Comparison of ENCODE assay signal across 17 cellular contexts in genomic region chr6:148548065-148548748, GRCh38.
DNase-seq lines count a peak whose midpoint lies in the region; ATAC-seq and TF ChIP-seq lines count a peak whose summit lies in the region.
"Had no signal": no experiment of that assay in that cellular context is flagged by ENCODE, and none has a peak within 500 bp of the region (broad histone marks: within the 10 kb centered on the region; RNA-seq: fewer than 3 reads in every experiment).

No MANE protein-coding gene starts in this region.

- no peaks in the 10 kb centered on the region for H3K27me3 ChIP-seq in BJ (ENCODE audit: control insufficient read depth, insufficient read depth, low read length)
- H3K27me3 ChIP-seq in Caco-2 (replicated peaks; ENCODE audit: control insufficient read depth, insufficient read depth, low read length), result no peaks in the 10 kb centered on the region
- H3K27me3 ChIP-seq in smooth muscle cell (ENCODE audit: low read depth), result no peaks in the 10 kb centered on the region

- H3K36me3 ChIP-seq in BJ (ENCODE audit: control insufficient read depth, insufficient read depth, low read length), result peaks cover 24% of the 10 kb centered on the region
- no peaks in the 10 kb centered on the region; the same call in 1 of the 2 replicates for H3K36me3 ChIP-seq in Caco-2 (ENCODE audit: control insufficient read depth, insufficient read depth, low read length)
- H3K36me3 ChIP-seq in smooth muscle cell (ENCODE audit: low read depth), result peaks cover 13% of the 10 kb centered on the region

- peaks cover 4% of the 10 kb centered on the region for H3K9me3 Mint-ChIP-seq in nephron progenitor cell
- peaks cover 2% of the 10 kb centered on the region for H3K9me3 Mint-ChIP-seq in Caco-2 (ENCODE audit: unreplicated experiment)
- H3K9me3 Mint-ChIP-seq: activated CD4-positive, alpha-beta T cell treated with anti-CD3 and anti-CD28 coated beads, Interleukin-2, amount 10 ng/mL, durations not matched to agents 7 days and 5 days; stimulated activated naive CD8-positive, alpha-beta T cell treated with anti-CD3 and anti-CD28 coated beads, Interleukin-15, Interleukin-2, amounts not matched to agents 100 ng/mL and 50 ng/mL, for 24 hours had no signal

- DNase-seq in BJ (ENCODE audit: low read depth), result peak; percentile 53
- peak; percentile 76 for DNase-seq in fibroblast of the aortic adventitia (ENCODE audit: low read depth)
- DNase-seq in nephron progenitor cell, result no peak
- no peak for DNase-seq in Caco-2
- no peak for DNase-seq in smooth muscle cell (lab: John Stamatoyannopoulos, UW; ENCODE audit: unreplicated experiment)
- no peak for DNase-seq in cerebellar nuclear complex (lab: John Stamatoyannopoulos, UW)
- DNase-seq in erythroblast (lab: John Stamatoyannopoulos, UW), result no peak
- DNase-seq: activated CD4-positive, alpha-beta T cell treated with anti-CD3 and anti-CD28 coated beads, Interleukin-2, amount 10 ng/mL, durations not matched to agents 7 days and 5 days; activated T-cell treated with anti-CD3 and anti-CD28 coated beads, Interleukin-2, amount 50 U/mL, for 1 hour; AML-193; DMS53; NCI-H2081 treated with DMSO at 0.1 percent for 48 hours; NCI-H774; occipital lobe; T-helper 9 cell had no signal

- H3K9me3 ChIP-seq in Caco-2, result no peaks in the 10 kb centered on the region
- H3K9me3 ChIP-seq in smooth muscle cell (replicated peaks; ENCODE audit: low read depth), result no peaks in the 10 kb centered on the region

- H3K4me3 ChIP-seq in BJ (ENCODE audit: low read depth, low read length) (no peak overlapping the region), fibroblast of the aortic adventitia (ENCODE audit: low read depth, low read length) (no peak overlapping the region), Caco-2 (ENCODE audit: low read depth, low read length) (no peak overlapping the region), smooth muscle cell (no peak overlapping the region)

- H3F3A ChIP-seq in smooth muscle cell (ENCODE audit: low read depth), result no peaks in the 10 kb centered on the region

- 91% methylated on average over 22 of the region's 22 CpGs for WGBS in smooth muscle cell (ENCODE audit: low lambda C conversion rate)

- H3K27ac ChIP-seq in smooth muscle cell (ENCODE audit: low read depth), result no peak overlapping the region

- H3K4me3 Mint-ChIP-seq in nephron progenitor cell (no peak overlapping the region), Caco-2 (ENCODE audit: unreplicated experiment) (no peak overlapping the region)
- H3K4me3 Mint-ChIP-seq: activated CD4-positive, alpha-beta T cell treated with anti-CD3 and anti-CD28 coated beads, Interleukin-2, amount 10 ng/mL, durations not matched to agents 7 days and 5 days; stimulated activated naive CD8-positive, alpha-beta T cell treated with anti-CD3 and anti-CD28 coated beads, Interleukin-15, Interleukin-2, amounts not matched to agents 100 ng/mL and 50 ng/mL, for 24 hours had no signal

- H2AFZ ChIP-seq in smooth muscle cell (ENCODE audit: low read depth), result no peak overlapping the region

- H3K79me2 ChIP-seq in smooth muscle cell (ENCODE audit: low read depth), result no peaks in the 10 kb centered on the region

- no peak for TF ChIP-seq POLR2A in erythroblast (IDR thresholded peaks at IDR 0.05; ENCODE audit: low read length)

- peak overlapping the region; percentile 71 for H3K27ac Mint-ChIP-seq in nephron progenitor cell
- H3K27ac Mint-ChIP-seq in Caco-2 (ENCODE audit: unreplicated experiment), result no peak overlapping the region
- H3K27ac Mint-ChIP-seq: activated CD4-positive, alpha-beta T cell treated with anti-CD3 and anti-CD28 coated beads, Interleukin-2, amount 10 ng/mL, durations not matched to agents 7 days and 5 days; stimulated activated naive CD8-positive, alpha-beta T cell treated with anti-CD3 and anti-CD28 coated beads, Interleukin-15, Interleukin-2, amounts not matched to agents 100 ng/mL and 50 ng/mL, for 24 hours had no signal

- no peak overlapping the region for H3K4me2 ChIP-seq in smooth muscle cell

- no peaks in the 10 kb centered on the region for H4K20me1 ChIP-seq in smooth muscle cell (ENCODE audit: low read depth)

- H3K4me1 ChIP-seq in Caco-2, result no peaks in the 10 kb centered on the region
- H3K4me1 ChIP-seq in smooth muscle cell (ENCODE audit: low read depth), result no peaks in the 10 kb centered on the region

- H3K36me3 Mint-ChIP-seq in nephron progenitor cell (ENCODE audit: low read depth) (peaks cover 80% of the 10 kb centered on the region), Caco-2 (ENCODE audit: insufficient read depth, unreplicated experiment) (peaks cover 30% of the 10 kb centered on the region)

- H3K27me3 Mint-ChIP-seq in nephron progenitor cell (ENCODE audit: low read depth, poor library complexity) (no peaks in the 10 kb centered on the region), Caco-2 (ENCODE audit: insufficient read depth, unreplicated experiment) (no peaks in the 10 kb centered on the region)

- peak; percentile 71 for ATAC-seq in SK-N-SH treated with all-trans-retinoic acid at 6 μM for 48 hours

- no peak overlapping the region for H3K9ac ChIP-seq in smooth muscle cell (ENCODE audit: low read depth)

- intact Hi-C loops in Caco-2 (cut with micrococcal nuclease; ENCODE audit: unreplicated experiment), result no loop called here

- TF ChIP-seq CTCF in BJ (IDR thresholded peaks at IDR 0.05; ENCODE audit: insufficient read depth, low read depth, low read length) (no peak), fibroblast of the aortic adventitia (IDR thresholded peaks at IDR 0.05; ENCODE audit: insufficient read depth, low read length) (no peak), nephron progenitor cell (IDR thresholded peaks at IDR 0.05) (no peak), Caco-2 (IDR thresholded peaks at IDR 0.05; ENCODE audit: insufficient read depth in 1 of 2, low read depth in 1 of 2, low read length in 1 of 2, severe bottlenecking in 1 of 2, unreplicated experiment in 1 of 2) (no peak), smooth muscle cell (IDR thresholded peaks at IDR 0.05; ENCODE audit: borderline replicate concordance, insufficient read depth, poor library complexity, severe bottlenecking) (no peak)

- CTCF ChIA-PET in BJ (lab: Yijun Ruan, JAX), result interaction anchor here (1.1 to 1.2 kb wide), 2 partner anchors 8 to 9 kb away, joined by 3 read pairs; no protein-coding TSS in a partner anchor
- CTCF ChIA-PET in Caco-2 (lab: Charles Lee), result no interaction called here

- POLR2A ChIA-PET in BJ (lab: Charles Lee) (interaction anchor here (0.5 kb wide), 1 partner anchor 361 kb away, joined by 3 read pairs; no protein-coding TSS in a partner anchor), Caco-2 (lab: Charles Lee) (no interaction called here)

- BruUV-seq in Caco-2 (replicated peaks; lab: Mats Ljungman, UMichigan), result no TSS peak

- H3K4me1 Mint-ChIP-seq in nephron progenitor cell, result no peaks in the 10 kb centered on the region
- no peaks in the 10 kb centered on the region for H3K4me1 Mint-ChIP-seq in Caco-2 (ENCODE audit: low read depth, unreplicated experiment)
- H3K4me1 Mint-ChIP-seq: activated CD4-positive, alpha-beta T cell treated with anti-CD3 and anti-CD28 coated beads, Interleukin-2, amount 10 ng/mL, durations not matched to agents 7 days and 5 days had no signal

TF ChIP-seq in SK-N-SH treated with all-trans-retinoic acid at 6 μM for 48 hours, 23 proteins besides CTCF, POLR2A, EP300 and RAD21:
- TF ChIP-seq RARB (CRISPR knock-in tag; IDR thresholded peaks at IDR 0.05), result no peak
- no peak for TF ChIP-seq OSR1 (CRISPR knock-in tag; IDR thresholded peaks at IDR 0.05)
- no peak for TF ChIP-seq CSDC2 (CRISPR knock-in tag; IDR thresholded peaks at IDR 0.05)
- no peak for TF ChIP-seq TCF4 (CRISPR knock-in tag; IDR thresholded peaks at IDR 0.05; ENCODE audit: borderline replicate concordance)
- no peak for TF ChIP-seq ISL1 (CRISPR knock-in tag; IDR thresholded peaks at IDR 0.05)
- no peak for TF ChIP-seq TOX (CRISPR knock-in tag; IDR thresholded peaks at IDR 0.05; ENCODE audit: borderline replicate concordance)
- TF ChIP-seq PATZ1 (CRISPR knock-in tag; IDR thresholded peaks at IDR 0.05; ENCODE audit: borderline replicate concordance), result no peak
- no peak for TF ChIP-seq ZC3H10 (CRISPR knock-in tag; IDR thresholded peaks at IDR 0.05)
- no peak for TF ChIP-seq SNAI2 (CRISPR knock-in tag; IDR thresholded peaks at IDR 0.05)

Comparison
In these comparisons a context has a peak if more than half of its experiments do, and no peak if none do; other contexts are left out.
1. DNase-seq: peak in BJ (single experiment) and fibroblast of the aortic adventitia (single experiment); none in nephron progenitor cell (single experiment), Caco-2 (0 of 2), smooth muscle cell (single experiment), cerebellar nuclear complex (0 of 2) and erythroblast (0 of 2).